Comparison of ENCODE assay signal across 15 cellular contexts in the genomic region with DNA sequence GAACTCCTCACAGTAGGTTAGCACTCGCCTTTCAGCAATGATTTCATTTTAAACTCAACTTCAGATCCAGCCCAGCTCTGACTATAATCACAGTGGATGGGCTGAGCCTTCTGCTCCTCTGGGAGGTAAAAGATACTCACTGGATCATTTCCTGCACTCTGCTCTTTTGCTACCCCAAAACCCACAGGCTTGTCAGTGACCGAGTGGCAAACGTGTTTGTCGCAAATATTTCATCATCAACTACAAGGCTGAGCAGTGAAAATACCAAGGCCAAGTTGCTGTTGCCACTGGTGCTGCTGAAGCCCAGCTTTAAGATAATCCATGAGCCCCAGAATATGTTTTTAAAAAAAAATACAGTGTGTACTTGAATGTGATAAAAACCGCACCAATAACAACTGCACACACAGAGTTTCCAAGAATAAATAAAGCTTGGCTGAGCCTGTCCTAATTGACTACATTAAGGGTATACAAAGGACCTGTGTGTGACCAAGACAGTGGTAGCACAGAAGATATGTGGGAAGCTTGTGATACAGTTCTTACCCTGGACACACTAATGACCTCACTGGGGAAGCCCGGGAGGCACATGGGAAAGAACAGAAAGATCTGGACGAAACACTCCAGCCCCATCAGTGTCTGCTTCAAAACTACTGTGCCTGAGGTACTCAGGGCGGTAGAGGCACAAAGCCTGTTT. TPM values are rescaled to one million over a fixed set of nuclear protein-coding genes. Genes with fewer than 3 reads are reported as not detected.
DNase-seq lines count a peak whose midpoint lies in the region; TF ChIP-seq lines count a peak whose summit lies in the region.
"Had no signal": no experiment of that assay in that cellular context is flagged by ENCODE, and none has a peak within 500 bp of the region (broad histone marks: within the 10 kb centered on the region; RNA-seq: fewer than 3 reads in every experiment).

No MANE protein-coding gene starts in this region.

- peak overlapping the region; percentile 53 for H2AFZ ChIP-seq in osteoblast (ENCODE audit: low read length)

- BruUV-seq in A673 (replicated peaks; lab: Mats Ljungman, UMichigan) = no TSS peak

- POLR2A ChIA-PET in A673 (lab: Charles Lee; ENCODE audit: low non-redundant PET) = no interaction called here

- no peak overlapping the region for H3K27ac ChIP-seq in BLaER1 treated with 17β-estradiol and CSF1 and Interleukin-3, amounts not matched to agents 10 nM and 100 nM
- H3K27ac ChIP-seq in osteoblast (ENCODE audit: low read depth, low read length) (no peak overlapping the region), A673 (ENCODE audit: low read depth, low read length, poor library complexity, severe bottlenecking) (no peak overlapping the region), vagina (no peak overlapping the region)
- H3K27ac ChIP-seq: neutrophil, spleen, VCaP had no signal

- no peak for TF ChIP-seq POLR2A in NB4 (IDR thresholded peaks at IDR 0.05; ENCODE audit: extremely low read depth, insufficient read length)
- TF ChIP-seq POLR2A in vagina (IDR thresholded peaks at IDR 0.05) = no peak

- no peak overlapping the region for H3K9ac ChIP-seq in BLaER1 treated with 17β-estradiol and CSF1 and Interleukin-3, amounts not matched to agents 10 nM and 100 nM

- no peak for TF ChIP-seq CTCF in NB4 (IDR thresholded peaks at IDR 0.05; ENCODE audit: low read depth, low read length)
- TF ChIP-seq CTCF in osteoblast (IDR thresholded peaks at IDR 0.05; ENCODE audit: extremely low read depth, low read depth, low read length) = no peak
- TF ChIP-seq CTCF in A673 (conservative IDR thresholded peaks at IDR 0.05; ENCODE audit: low read depth, low read length) = no peak
- TF ChIP-seq CTCF in vagina (IDR thresholded peaks at IDR 0.05) = no peak

- intact Hi-C loops in A673 (cut with micrococcal nuclease; ENCODE audit: unreplicated experiment) = no loop called here
- intact Hi-C loops in vagina (cut with DNase I) = no loop called here

- peaks cover 6 to 28% (median 17%) of the 10 kb centered on the region in 10 experiments; a peak in 18 of 20 replicates for H3K4me1 ChIP-seq in BLaER1 treated with 17β-estradiol and CSF1 and Interleukin-3, amounts not matched to agents 10 nM and 100 nM
- peaks cover 26% of the 10 kb centered on the region for H3K4me1 ChIP-seq in osteoblast (ENCODE audit: insufficient read depth, low read length)
- peaks cover 7% of the 10 kb centered on the region for H3K4me1 ChIP-seq in A673 (ENCODE audit: insufficient read depth, low read length, poor library complexity, severe bottlenecking)
- H3K4me1 ChIP-seq in vagina = no peaks in the 10 kb centered on the region

- H4K20me1 ChIP-seq in BLaER1 treated with 17β-estradiol and CSF1 and Interleukin-3, amounts not matched to agents 10 nM and 100 nM = peaks cover 0 to 20% (median 0%) of the 10 kb centered on the region in 11 experiments; a peak in 5 of 22 replicates
- peaks cover 12% of the 10 kb centered on the region for H4K20me1 ChIP-seq in osteoblast (ENCODE audit: insufficient read depth, low read length)

- peak; percentile 74 for DNase-seq in NB4 (ENCODE audit: low read depth)
- DNase-seq in globus pallidus (ENCODE audit: low spot score) = peak; percentile 38
- peak; percentile 66 for DNase-seq in osteoblast (ENCODE audit: insufficient read length, low spot score, missing footprints)
- no peak for DNase-seq in A673 (ENCODE audit: low spot score)
- DNase-seq in H4 (ENCODE audit: low spot score) = no peak
- DNase-seq in middle frontal gyrus (ENCODE audit: extremely low spot score, low spot score) = no peak
- DNase-seq in vagina (ENCODE audit: extremely low spot score in 2 of 2) = no peak
- DNase-seq: AML-193, DMS53, hippocampal formation, NCI-H1105, spleen had no signal

- no peaks in the 10 kb centered on the region for H3K79me2 ChIP-seq in osteoblast (ENCODE audit: insufficient read depth, low read length)

- no peaks in the 10 kb centered on the region for H3K9me3 ChIP-seq in BLaER1 treated with 17β-estradiol and CSF1 and Interleukin-3, amounts not matched to agents 10 nM and 100 nM (replicated peaks in 1 of 11)
- no peaks in the 10 kb centered on the region for H3K9me3 ChIP-seq in osteoblast (ENCODE audit: low read depth, low read length)
- H3K9me3 ChIP-seq in A673 (ENCODE audit: low read depth, low read length, poor library complexity, severe bottlenecking) = no peaks in the 10 kb centered on the region
- H3K9me3 ChIP-seq in vagina = no peaks in the 10 kb centered on the region
- H3K9me3 ChIP-seq: neutrophil, spleen had no signal

- H3K27me3 ChIP-seq in BLaER1 treated with 17β-estradiol and CSF1 and Interleukin-3, amounts not matched to agents 10 nM and 100 nM = no peaks in the 10 kb centered on the region
- H3K27me3 ChIP-seq in osteoblast (ENCODE audit: insufficient read depth, low read length) = no peaks in the 10 kb centered on the region
- H3K27me3 ChIP-seq in A673 (replicated peaks; ENCODE audit: insufficient read depth, low read depth, low read length, poor library complexity) = no peaks in the 10 kb centered on the region
- H3K27me3 ChIP-seq in vagina = no peaks in the 10 kb centered on the region
- H3K27me3 ChIP-seq: neutrophil, spleen had no signal

- CTCF ChIA-PET in A673 (lab: Charles Lee) = interaction anchor here (0.6 kb wide), 1 partner anchor 19 kb away, joined by 3 read pairs; no protein-coding TSS in a partner anchor

- H3K36me3 ChIP-seq in BLaER1 treated with 17β-estradiol and CSF1 and Interleukin-3, amounts not matched to agents 10 nM and 100 nM = no peaks in the 10 kb centered on the region
- no peaks in the 10 kb centered on the region for H3K36me3 ChIP-seq in osteoblast (ENCODE audit: insufficient read depth, low read length)
- H3K36me3 ChIP-seq in A673 (ENCODE audit: insufficient read depth, low read length, poor library complexity, severe bottlenecking) = no peaks in the 10 kb centered on the region
- no peaks in the 10 kb centered on the region for H3K36me3 ChIP-seq in vagina
- H3K36me3 ChIP-seq: neutrophil, spleen had no signal

- H3K4me2 ChIP-seq in BLaER1 treated with 17β-estradiol and CSF1 and Interleukin-3, amounts not matched to agents 10 nM and 100 nM = peak overlapping the region in 9 of 11 experiments; percentile 8 to 26 (median 16); a peak in 8 of 22 replicates
- peak overlapping the region; percentile 57 for H3K4me2 ChIP-seq in osteoblast (ENCODE audit: insufficient read depth, low read length)

- H3K4me3 ChIP-seq in BLaER1 treated with 17β-estradiol and CSF1 and Interleukin-3, amounts not matched to agents 10 nM and 100 nM = no peak overlapping the region
- H3K4me3 ChIP-seq in NB4 (ENCODE audit: low read depth, low read length) (no peak overlapping the region), osteoblast (ENCODE audit: insufficient read depth, low read length) (peak overlapping the region; percentile 13), A673 (ENCODE audit: low read depth, low read length, poor library complexity, severe bottlenecking) (no peak overlapping the region), vagina (no peak overlapping the region)
- H3K4me3 ChIP-seq: spleen had no signal

RNA-seq across cellular contexts. Expression of a gene that starts 41.3 kb away (rescaled TPM):
- total RNA-seq in osteoblast (5.1 and 5.9 TPM in 2 replicates), A673 (2021) (40.7 and 46.3 TPM in 2 replicates), vagina (10.8 TPM)
- total RNA-seq in H4 (2014; rRNA removed; shearing (Covaris generic)) = 1.2 and 3.2 TPM in 2 replicates

Comparison
In these comparisons a context has a peak if more than half of its experiments do, and no peak if none do; other contexts are left out.
1. DNase-seq: peak in NB4 (single experiment), globus pallidus (single experiment) and osteoblast (single experiment); none in A673 (single experiment), H4 (single experiment), middle frontal gyrus (single experiment) and vagina (0 of 2).